ENCODE assay signal across 8 cellular contexts in the genomic region with DNA sequence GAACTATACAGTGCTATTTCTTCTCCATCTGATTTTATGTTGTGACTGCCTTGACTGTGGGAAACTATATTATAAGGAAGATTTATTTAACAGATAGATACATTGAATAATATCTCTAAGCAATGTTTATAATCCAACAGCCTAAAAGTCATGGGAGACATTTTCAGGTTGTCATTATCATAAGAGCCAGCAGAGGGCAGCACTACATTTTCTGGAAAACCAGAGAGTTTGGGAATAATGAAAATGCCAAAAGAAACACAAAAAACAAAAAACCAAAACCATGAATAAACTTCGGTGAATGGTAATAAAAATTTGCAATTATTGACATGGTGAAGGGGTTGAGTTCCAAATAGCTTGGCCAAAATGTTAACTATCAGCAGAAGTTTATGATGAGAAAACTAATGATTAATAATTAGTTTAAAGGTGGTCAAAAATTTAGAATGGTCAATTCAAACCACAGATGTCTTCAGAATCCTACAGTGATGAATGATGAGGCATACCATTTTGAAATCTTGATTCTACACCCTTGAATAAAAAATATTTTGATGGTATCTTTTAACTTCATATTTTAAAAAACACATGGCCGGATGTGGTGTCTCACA. TPM values are rescaled to one million over a fixed set of nuclear protein-coding genes. Genes with fewer than 3 reads are reported as not detected.
A peak's percentile ranks its signal among the peaks of the same experiment; 100 is the strongest.
DNase-seq lines count a peak whose midpoint lies in the region; ATAC-seq, FAIRE-seq and TF ChIP-seq lines count a peak whose summit lies in the region.

No MANE protein-coding gene starts in this region.

- no peaks in the 10 kb centered on the region for H3K9me3 Mint-ChIP-seq in CD4-positive, alpha-beta T cell

- H2AFZ ChIP-seq in PC-3 (ENCODE audit: low read length): no peak overlapping the region

- peak; percentile 95 for TF ChIP-seq CTCF in CD4-positive, alpha-beta T cell (IDR thresholded peaks at IDR 0.05)
- TF ChIP-seq CTCF in GM12875 (IDR thresholded peaks at IDR 0.05; ENCODE audit: borderline replicate concordance, insufficient read depth, low read depth, low read length) (peak; percentile 42; the same call in 1 of the 2 replicates), PC-3 (conservative IDR thresholded peaks at IDR 0.05; ENCODE audit: low read depth, low read length) (peak; percentile 87), mucosa of descending colon (IDR thresholded peaks at IDR 0.05) (peak; percentile 59)

- no TSS peak for BruUV-seq in PC-3 (replicated peaks; lab: Mats Ljungman, UMichigan)

- H3K4me3 ChIP-seq in GM12875 (ENCODE audit: low read depth, low read length) (no peak overlapping the region), PC-3 (ENCODE audit: low read length) (no peak overlapping the region), mucosa of descending colon (no peak overlapping the region)

- H3K36me3 ChIP-seq in PC-3 (ENCODE audit: low read depth, low read length) (peaks cover 48% of the 10 kb centered on the region), mucosa of descending colon (ENCODE audit: low read depth) (no peaks in the 10 kb centered on the region)

- H3K36me3 Mint-ChIP-seq in CD4-positive, alpha-beta T cell (ENCODE audit: low read depth): peaks cover 60% of the 10 kb centered on the region

- FAIRE-seq in GM12891 (lab: Jason Lieb, UNC): no peak

- H4K20me1 ChIP-seq in PC-3 (ENCODE audit: low read length): peaks cover 26% of the 10 kb centered on the region

- H3K27ac ChIP-seq in CD4-positive, alpha-beta T cell (ENCODE audit: low read depth, low read length): no peak overlapping the region
- H3K27ac ChIP-seq in PC-3 (ENCODE audit: low read length): no peak overlapping the region

- no peak overlapping the region for H3K4me3 Mint-ChIP-seq in CD4-positive, alpha-beta T cell

- H3F3A ChIP-seq in PC-3 (ENCODE audit: low read length, unreplicated experiment): peaks cover 8% of the 10 kb centered on the region

- no peaks in the 10 kb centered on the region for H3K9me3 ChIP-seq in CD4-positive, alpha-beta T cell (ENCODE audit: control insufficient read depth, low read length)
- H3K9me3 ChIP-seq in PC-3 (ENCODE audit: low read length) (no peaks in the 10 kb centered on the region), mucosa of descending colon (no peaks in the 10 kb centered on the region)

- H3K27me3 ChIP-seq in CD4-positive, alpha-beta T cell (ENCODE audit: control insufficient read depth, insufficient read depth, low read length): no peaks in the 10 kb centered on the region
- H3K27me3 ChIP-seq in PC-3 (ENCODE audit: low read length): no peaks in the 10 kb centered on the region

- no peaks in the 10 kb centered on the region for H3K9me2 ChIP-seq in PC-3 (replicated peaks; ENCODE audit: low read length)

- H3K9ac ChIP-seq in PC-3 (ENCODE audit: low read length): no peak overlapping the region

- no peak for ATAC-seq in CD4-positive, alpha-beta T cell (ENCODE audit: poor library complexity)
- ATAC-seq in PC-3 (no peak), mucosa of descending colon (no peak), GM21360 (IDR thresholded peaks at IDR 0.05; ENCODE audit: unreplicated experiment) (no peak), HG02588 (IDR thresholded peaks at IDR 0.05; ENCODE audit: unreplicated experiment) (no peak)

- intact Hi-C loops in CD4-positive, alpha-beta T cell (cut with DNase I, micrococcal nuclease): loop anchor here (5.0 to 10.0 kb wide), 6 partner anchors 113 to 1550 kb away; a partner anchor contains a TSS
- intact Hi-C loops in PC-3 (cut with micrococcal nuclease): loop anchor here (1.0 to 5.0 kb wide), 4 partner anchors 48 to 278 kb away; a partner anchor contains a TSS
- intact Hi-C loops in mucosa of descending colon (cut with DNase I, micrococcal nuclease): no loop called here

- no peak overlapping the region for H3K27ac Mint-ChIP-seq in CD4-positive, alpha-beta T cell

- H3K27me3 Mint-ChIP-seq in CD4-positive, alpha-beta T cell: no peaks in the 10 kb centered on the region

- POLR2A ChIA-PET in CD4-positive, alpha-beta T cell (lab: Charles Lee): no interaction called here
- POLR2A ChIA-PET in PC-3 (lab: Charles Lee; ENCODE audit: unreplicated experiment): no interaction called here

- H3K79me2 ChIP-seq in PC-3 (ENCODE audit: low read length): peaks cover 31% of the 10 kb centered on the region

- H3K4me2 ChIP-seq in PC-3 (ENCODE audit: low read length): no peak overlapping the region

- H3K4me1 Mint-ChIP-seq in CD4-positive, alpha-beta T cell (ENCODE audit: low read depth): peaks cover 45% of the 10 kb centered on the region

- CTCF ChIA-PET in CD4-positive, alpha-beta T cell (lab: Charles Lee): no interaction called here
- CTCF ChIA-PET in PC-3 (lab: Charles Lee): no interaction called here

- no peak for TF ChIP-seq POLR2A in GM12891 (IDR thresholded peaks at IDR 0.05; ENCODE audit: low read depth, low read length)

- peak in 4 of 10 experiments; percentile 6 to 16 (median 14) for DNase-seq in CD4-positive, alpha-beta T cell
- peak; percentile 71 for DNase-seq in PC-3
- DNase-seq in dermis microvascular lymphatic vessel endothelial cell (ENCODE audit: low read depth in 2 of 2): peak; percentile 28 to 39
- peak in 1 of 3 donors; percentile 69 for DNase-seq in mucosa of descending colon
- no peak for DNase-seq in GM12891 (ENCODE audit: insufficient read length, low spot score)

- H3K4me1 ChIP-seq in PC-3 (ENCODE audit: insufficient read depth, low read length) (peaks cover 18% of the 10 kb centered on the region), mucosa of descending colon (ENCODE audit: low read depth) (peaks cover 9% of the 10 kb centered on the region)

TF ChIP-seq in GM12891, 5 proteins besides CTCF, POLR2A, EP300 and RAD21:
- TF ChIP-seq SPI1 (IDR thresholded peaks at IDR 0.05; ENCODE audit: low read depth, low read length) (no peak), TAF1 (IDR thresholded peaks at IDR 0.05; ENCODE audit: low read depth, low read length) (no peak), POU2F2 (IDR thresholded peaks at IDR 0.05; ENCODE audit: low read depth, low read length) (no peak), POLR2AphosphoS5 (IDR thresholded peaks at IDR 0.05; ENCODE audit: low read depth, low read length) (no peak), PAX5 (IDR thresholded peaks at IDR 0.05; ENCODE audit: insufficient read depth, low read length, severe bottlenecking) (no peak)
TF ChIP-seq in GM12891: peak in this region for 0.

RNA-seq across cellular contexts. Expression of a gene that starts 4.7 kb away (rescaled TPM):
- 1,000 to 10,000 TPM; 1,109 to 1,132 TPM for total RNA-seq in CD4-positive, alpha-beta T cell
- total RNA-seq in PC-3 (2014; rRNA removed) (596 and 616 TPM in 2 replicates), dermis microvascular lymphatic vessel endothelial cell (384 and 497 TPM in 2 replicates), mucosa of descending colon (100 to 1,000 TPM; 374 to 475 (median 385) TPM)
- polyA plus RNA-seq in GM12891 (2012; ENCODE audit: low read depth, missing spikeins): 1,468 TPM

RNA-seq across cellular contexts. Expression of a gene that starts 5.1 kb away (rescaled TPM):
- total RNA-seq in CD4-positive, alpha-beta T cell: 10 to 100 TPM; 33.4 to 34.3 TPM
- 80.7 and 110 TPM in 2 replicates for total RNA-seq in PC-3 (2014; rRNA removed)
- 102 and 121 TPM in 2 replicates for total RNA-seq in dermis microvascular lymphatic vessel endothelial cell
- 100 to 1,000 TPM; 132 to 172 (median 140) TPM for total RNA-seq in mucosa of descending colon
- 52.0 TPM for polyA plus RNA-seq in GM12891 (2012; ENCODE audit: low read depth, missing spikeins)

Comparison
In these comparisons a context has a peak if more than half of its experiments do, and no peak if none do; other contexts are left out.
1. CTCF ChIP-seq: peak in every context shown above with its lines; median percentile 95 in CD4-positive, alpha-beta T cell; 87 in PC-3; 59 in mucosa of descending colon; 42 in GM12875.
2. intact Hi-C loops: an anchor here in CD4-positive, alpha-beta T cell (5.0 to 10.0 kb wide) and PC-3 (1.0 to 5.0 kb wide); none called in mucosa of descending colon.